In the genomic region with DNA sequence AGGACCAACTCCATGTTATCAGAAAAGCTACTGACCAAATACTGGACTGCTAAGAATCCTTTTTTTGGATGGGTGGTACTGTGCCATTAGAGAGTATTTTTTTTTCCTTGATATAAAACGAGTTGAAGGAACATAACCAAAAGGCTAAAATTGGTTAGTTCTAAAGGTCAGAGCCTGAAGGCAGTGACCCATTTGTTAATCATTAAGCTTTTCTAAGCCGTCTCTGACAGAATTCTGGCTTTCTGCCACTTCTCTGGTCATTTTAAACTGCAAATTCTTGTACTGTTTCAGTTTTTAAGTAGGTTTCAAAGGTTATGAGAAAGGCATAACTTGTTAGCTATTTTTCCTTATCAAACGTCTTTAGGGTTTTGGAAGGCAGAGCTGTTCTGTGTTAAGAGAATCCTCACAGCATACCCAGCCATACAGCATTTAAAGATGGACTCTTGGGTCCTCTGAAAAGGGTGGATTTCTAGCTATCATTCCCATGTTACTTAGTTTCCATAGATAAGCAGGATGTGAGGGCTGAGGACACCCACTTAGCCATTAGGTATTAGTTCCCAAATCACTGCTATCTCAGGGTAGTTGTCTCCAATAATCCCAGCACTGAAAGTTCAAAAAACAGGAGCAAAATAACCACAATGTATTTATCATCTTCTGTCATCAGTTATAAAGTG, we compare ENCODE assay signal across 8 cellular contexts.
DNase-seq lines count a peak whose midpoint lies in the region; ATAC-seq and TF ChIP-seq lines count a peak whose summit lies in the region.

No MANE protein-coding gene starts in this region.

- H3K4me3 Mint-ChIP-seq in stimulated activated memory B cell treated with anti-CD40 and anti-IgM and Interleukin-4, amounts not matched to agents 10 μg/mL and 1 μg/mL and 100 μg/mL, for 72 hours: no peak overlapping the region

- H3K27me3 Mint-ChIP-seq in stimulated activated memory B cell treated with anti-CD40 and anti-IgM and Interleukin-4, amounts not matched to agents 10 μg/mL and 1 μg/mL and 100 μg/mL, for 72 hours: no peaks in the 10 kb centered on the region

- H3K4me3 ChIP-seq in fibroblast of the aortic adventitia (ENCODE audit: low read depth, low read length): no peak overlapping the region

- H3K9me3 Mint-ChIP-seq in stimulated activated memory B cell treated with anti-CD40 and anti-IgM and Interleukin-4, amounts not matched to agents 10 μg/mL and 1 μg/mL and 100 μg/mL, for 72 hours: no peaks in the 10 kb centered on the region

- TF ChIP-seq CTCF in fibroblast of the aortic adventitia (IDR thresholded peaks at IDR 0.05; ENCODE audit: insufficient read depth, low read length): no peak

- peak; percentile 52 for ATAC-seq in GM18511 (IDR thresholded peaks at IDR 0.05; ENCODE audit: unreplicated experiment)
- peak; percentile 39 for ATAC-seq in HG02588 (IDR thresholded peaks at IDR 0.05; ENCODE audit: unreplicated experiment)
- peak; percentile 52 for ATAC-seq in stimulated activated memory B cell treated with anti-CD40 and anti-IgM and Interleukin-4, amounts not matched to agents 10 μg/mL and 1 μg/mL and 100 μg/mL, for 72 hours

- DNase-seq in NCI-H69 (lab: John Stamatoyannopoulos, UW) (peak; percentile 45), fibroblast of the aortic adventitia (ENCODE audit: low read depth) (peak; percentile 55), DMS79 (lab: John Stamatoyannopoulos, UW) (no peak), SHP77 (lab: John Stamatoyannopoulos, UW) (no peak), islet precursor cell (no peak)

- peaks cover 12% of the 10 kb centered on the region for H3K4me1 Mint-ChIP-seq in stimulated activated memory B cell treated with anti-CD40 and anti-IgM and Interleukin-4, amounts not matched to agents 10 μg/mL and 1 μg/mL and 100 μg/mL, for 72 hours

- H3K27ac Mint-ChIP-seq in stimulated activated memory B cell treated with anti-CD40 and anti-IgM and Interleukin-4, amounts not matched to agents 10 μg/mL and 1 μg/mL and 100 μg/mL, for 72 hours: no peak overlapping the region

- no peaks in the 10 kb centered on the region for H3K36me3 Mint-ChIP-seq in stimulated activated memory B cell treated with anti-CD40 and anti-IgM and Interleukin-4, amounts not matched to agents 10 μg/mL and 1 μg/mL and 100 μg/mL, for 72 hours

Comparison
In these comparisons a context has a peak if more than half of its experiments do, and no peak if none do; other contexts are left out.
1. DNase-seq: peak in NCI-H69 (single experiment) and fibroblast of the aortic adventitia (single experiment); none in DMS79 (single experiment), SHP77 (0 of 2) and islet precursor cell (single experiment).
2. Peak in every context shown above with its lines, with median percentiles within 50 percentile points of each other: ATAC-seq.